Comparison of ENCODE assay signal across 25 cellular contexts in genomic region chr5:92492908-92493307, GRCh38.
DNase-seq lines count a peak whose midpoint lies in the region; ATAC-seq and TF ChIP-seq lines count a peak whose summit lies in the region.
"Had no signal": no experiment of that assay in that cellular context is flagged by ENCODE, and none has a peak within 500 bp of the region (broad histone marks: within the 10 kb centered on the region; RNA-seq: fewer than 3 reads in every experiment).

No MANE protein-coding gene starts in this region.

- POLR2A ChIA-PET in activated CD4-positive, alpha-beta memory T cell treated with anti-CD3 and anti-CD28 coated beads, Interleukin-2, amount 10 ng/mL, durations not matched to agents 7 days and 5 days (lab: Charles Lee), result no interaction called here

- H3K79me2 ChIP-seq in DND-41 (ENCODE audit: insufficient read depth, low read length), result no peaks in the 10 kb centered on the region

- H4K20me1 ChIP-seq in DND-41 (ENCODE audit: insufficient read depth, low read length), result no peaks in the 10 kb centered on the region

- H3K27me3 ChIP-seq in DND-41 (ENCODE audit: insufficient read depth, low read length, poor library complexity), result no peaks in the 10 kb centered on the region
- H3K27me3 ChIP-seq: BE2C had no signal

- H3K27ac ChIP-seq in 22Rv1 (peak overlapping the region; percentile 34), DND-41 (ENCODE audit: low read length) (no peak overlapping the region)

- no peak overlapping the region for H3K27ac Mint-ChIP-seq in activated CD4-positive, alpha-beta memory T cell treated with anti-CD3 and anti-CD28 coated beads, Interleukin-2, amount 10 ng/mL, durations not matched to agents 7 days and 5 days
- H3K27ac Mint-ChIP-seq: CD14-positive monocyte; CD8-positive, alpha-beta memory T cell; H9; T-helper 17 cell had no signal

- no peaks in the 10 kb centered on the region for H3K4me1 ChIP-seq in DND-41 (ENCODE audit: insufficient read depth, low read length)
- H3K4me1 ChIP-seq: BE2C had no signal

- CTCF ChIA-PET in activated CD4-positive, alpha-beta memory T cell treated with anti-CD3 and anti-CD28 coated beads, Interleukin-2, amount 10 ng/mL, durations not matched to agents 7 days and 5 days (lab: Charles Lee), result no interaction called here

- peak overlapping the region; percentile 26; the same call in 1 of the 2 replicates for H2AFZ ChIP-seq in DND-41 (ENCODE audit: low read depth, low read length)

- ATAC-seq in DND-41 (ENCODE audit: insufficient read depth, low read depth), result no peak
- ATAC-seq in activated T-cell treated with anti-CD3 and anti-CD28 coated beads, Interleukin-2, amount 50 U/mL, for 4 hours, result no peak
- ATAC-seq: SK-N-SH treated with all-trans-retinoic acid at 6 μM for 48 hours, T-helper 17 cell had no signal

- H3K4me2 ChIP-seq in DND-41 (ENCODE audit: insufficient read depth, low read length), result no peak overlapping the region

- no peaks in the 10 kb centered on the region for H3K36me3 ChIP-seq in DND-41 (ENCODE audit: insufficient read depth, low read length)
- H3K36me3 ChIP-seq: BE2C had no signal

- H3K27me3 Mint-ChIP-seq in activated CD4-positive, alpha-beta memory T cell treated with anti-CD3 and anti-CD28 coated beads, Interleukin-2, amount 10 ng/mL, durations not matched to agents 7 days and 5 days, result no peaks in the 10 kb centered on the region
- H3K27me3 Mint-ChIP-seq in activated T-cell treated with anti-CD3 and anti-CD28 coated beads, Interleukin-2, amount 50 U/mL, for 4 hours (ENCODE audit: low read depth), result no peaks in the 10 kb centered on the region
- H3K27me3 Mint-ChIP-seq: CD8-positive, alpha-beta memory T cell; T-helper 17 cell had no signal

- H3K4me1 Mint-ChIP-seq in activated CD4-positive, alpha-beta memory T cell treated with anti-CD3 and anti-CD28 coated beads, Interleukin-2, amount 10 ng/mL, durations not matched to agents 7 days and 5 days, result no peaks in the 10 kb centered on the region
- H3K4me1 Mint-ChIP-seq in activated T-cell treated with anti-CD3 and anti-CD28 coated beads, Interleukin-2, amount 50 U/mL, for 4 hours (ENCODE audit: low read depth), result no peaks in the 10 kb centered on the region
- H3K4me1 Mint-ChIP-seq: CD14-positive monocyte; CD8-positive, alpha-beta memory T cell; H9; T-helper 17 cell had no signal

- H3K36me3 Mint-ChIP-seq in activated CD4-positive, alpha-beta memory T cell treated with anti-CD3 and anti-CD28 coated beads, Interleukin-2, amount 10 ng/mL, durations not matched to agents 7 days and 5 days (ENCODE audit: low read depth), result no peaks in the 10 kb centered on the region
- H3K36me3 Mint-ChIP-seq in activated T-cell treated with anti-CD3 and anti-CD28 coated beads, Interleukin-2, amount 50 U/mL, for 4 hours (ENCODE audit: insufficient read depth), result no peaks in the 10 kb centered on the region
- H3K36me3 Mint-ChIP-seq: CD14-positive monocyte; CD8-positive, alpha-beta memory T cell had no signal

- H3K9me3 ChIP-seq in DND-41 (ENCODE audit: insufficient read depth, low read length, severe bottlenecking), result no peaks in the 10 kb centered on the region
- H3K9me3 ChIP-seq: BE2C had no signal

- H3K4me3 Mint-ChIP-seq in activated CD4-positive, alpha-beta memory T cell treated with anti-CD3 and anti-CD28 coated beads, Interleukin-2, amount 10 ng/mL, durations not matched to agents 7 days and 5 days, result no peak overlapping the region
- H3K4me3 Mint-ChIP-seq in activated T-cell treated with anti-CD3 and anti-CD28 coated beads, Interleukin-2, amount 50 U/mL, for 4 hours, result no peak overlapping the region
- H3K4me3 Mint-ChIP-seq: CD14-positive monocyte; CD8-positive, alpha-beta memory T cell; H9; T-helper 17 cell had no signal

- TF ChIP-seq CTCF in 22Rv1 (IDR thresholded peaks at IDR 0.05) (no peak), DND-41 (IDR thresholded peaks at IDR 0.05; ENCODE audit: borderline replicate concordance, extremely low read depth, low read length, poor library complexity, severe bottlenecking) (no peak), fibroblast of pulmonary artery (IDR thresholded peaks at IDR 0.05; ENCODE audit: low read length, missing control alignments) (no peak)

- DNase-seq in DND-41 (no peak), NCI-H774 (lab: John Stamatoyannopoulos, UW) (peak; percentile 10), fibroblast of pulmonary artery (ENCODE audit: low read depth) (peak; percentile 20), OCI-M2 (lab: John Stamatoyannopoulos, UW; ENCODE audit: unreplicated experiment) (no peak), T-helper 2 cell (no peak)
- DNase-seq in activated CD4-positive, alpha-beta memory T cell treated with anti-CD3 and anti-CD28 coated beads, Interleukin-2, amount 10 ng/mL, durations not matched to agents 7 days and 5 days, result no peak
- DNase-seq in activated T-cell treated with anti-CD3 and anti-CD28 coated beads, Interleukin-2, amount 50 U/mL, for 4 hours, result no peak
- DNase-seq: BE2C; CD8-positive, alpha-beta memory T cell; DMS 273 treated with DMSO at 0.1 percent for 48 hours; DMS79; GF-D8; H9; Karpas-422; NCI-H1092; NCI-H1417 treated with DMSO at 0.1 percent for 48 hours; NCI-H187 treated with DMSO at 0.1 percent for 48 hours; NCI-H2171 treated with DMSO at 0.1 percent for 48 hours; NCI-H510A; NCI-H82; SIG-M5; T-helper 17 cell had no signal

- no peak overlapping the region for H3K4me3 ChIP-seq in DND-41 (ENCODE audit: low read depth in 1 of 2, low read length in 2 of 2)
- H3K4me3 ChIP-seq in fibroblast of pulmonary artery (replicated peaks; ENCODE audit: low read depth, low read length), result no peak overlapping the region

- no peak overlapping the region for H3K9ac ChIP-seq in DND-41 (ENCODE audit: low read depth, low read length)

- no peaks in the 10 kb centered on the region for H3K9me3 Mint-ChIP-seq in activated CD4-positive, alpha-beta memory T cell treated with anti-CD3 and anti-CD28 coated beads, Interleukin-2, amount 10 ng/mL, durations not matched to agents 7 days and 5 days
- H3K9me3 Mint-ChIP-seq in activated T-cell treated with anti-CD3 and anti-CD28 coated beads, Interleukin-2, amount 50 U/mL, for 4 hours, result peaks cover 4% of the 10 kb centered on the region
- H3K9me3 Mint-ChIP-seq: CD14-positive monocyte, H9 had no signal

Comparison
In these comparisons a context has a peak if more than half of its experiments do, and no peak if none do; other contexts are left out.
1. DNase-seq: peak in NCI-H774 (single experiment) and fibroblast of pulmonary artery (single experiment); none in DND-41 (single experiment), OCI-M2 (single experiment), T-helper 2 cell (0 of 5), activated CD4-positive, alpha-beta memory T cell treated with anti-CD3 and anti-CD28 coated beads, Interleukin-2, amount 10 ng/mL, durations not matched to agents 7 days and 5 days (single experiment) and activated T-cell treated with anti-CD3 and anti-CD28 coated beads, Interleukin-2, amount 50 U/mL, for 4 hours (single experiment).